In the genomic region with DNA sequence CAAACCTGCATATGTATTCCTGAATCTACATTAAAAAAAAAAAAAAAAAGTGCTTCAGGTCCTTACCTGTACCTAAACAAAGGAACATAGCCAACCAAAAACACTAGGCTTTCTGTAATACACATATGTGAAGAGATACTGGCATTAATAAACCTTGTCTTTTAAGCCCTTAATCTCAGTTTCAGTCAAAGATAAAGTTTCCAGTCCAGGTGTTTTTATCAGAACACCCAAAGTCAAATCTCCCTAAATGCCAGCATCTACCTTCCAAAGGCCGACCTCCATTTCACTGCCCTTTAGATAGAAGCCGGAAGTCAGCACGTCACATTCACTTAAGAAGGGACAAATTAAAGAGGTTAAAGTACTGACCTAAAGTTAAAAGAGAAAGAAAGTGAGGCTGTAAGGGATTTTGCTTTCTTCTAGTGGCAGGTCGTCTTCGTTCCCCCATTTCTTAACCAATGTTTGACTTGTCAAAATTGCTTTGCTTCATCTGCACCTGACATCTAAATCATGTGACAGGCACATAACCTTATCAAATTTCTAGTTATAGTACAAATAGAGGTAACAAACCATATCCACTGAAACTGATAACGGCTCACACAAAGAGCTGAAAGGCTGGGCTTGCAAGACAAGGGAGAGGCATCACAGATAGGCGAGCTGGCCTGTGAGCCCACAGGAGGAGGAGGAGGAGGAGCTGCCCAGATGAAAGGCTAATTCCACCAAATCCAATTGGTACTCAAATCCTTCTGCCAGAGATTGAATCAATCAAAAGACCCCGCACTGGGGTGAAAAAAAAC, we compare ENCODE assay signal across 15 cellular contexts.
A peak's percentile ranks its signal among the peaks of the same experiment; 100 is the strongest.
DNase-seq lines count a peak whose midpoint lies in the region; ATAC-seq and TF ChIP-seq lines count a peak whose summit lies in the region.
"Had no signal": no experiment of that assay in that cellular context is flagged by ENCODE, and none has a peak within 500 bp of the region (broad histone marks: within the 10 kb centered on the region; RNA-seq: fewer than 3 reads in every experiment).

No MANE protein-coding gene starts in this region.

- H3K4me2 ChIP-seq in MM.1S (ENCODE audit: low read depth, low read length), result peak overlapping the region; percentile 64
- H3K4me2 ChIP-seq in mesendoderm (ENCODE audit: low read length), result no peak overlapping the region
- H3K4me2 ChIP-seq: PC-9 had no signal

- TF ChIP-seq EP300 in ovary (IDR thresholded peaks at IDR 0.05), result no peak

- H3K27ac Mint-ChIP-seq in Caco-2 (ENCODE audit: unreplicated experiment) (peak overlapping the region; percentile 15), WTC11 (peak overlapping the region; percentile 37; the same call in 1 of the 2 replicates)

- TF ChIP-seq CTCF in Caco-2 (IDR thresholded peaks at IDR 0.05; ENCODE audit: insufficient read depth in 1 of 2, low read depth in 1 of 2, low read length in 1 of 2, severe bottlenecking in 1 of 2, unreplicated experiment in 1 of 2) (no peak), MM.1S (IDR thresholded peaks at IDR 0.05; ENCODE audit: low read length) (no peak), WTC11 (IDR thresholded peaks at IDR 0.05) (no peak), ovary (IDR thresholded peaks at IDR 0.05) (no peak), omental fat pad (IDR thresholded peaks at IDR 0.05) (no peak)

- H3K36me3 ChIP-seq in Caco-2 (ENCODE audit: control insufficient read depth, insufficient read depth, low read length), result no peaks in the 10 kb centered on the region
- H3K36me3 ChIP-seq in MM.1S (replicated peaks; ENCODE audit: insufficient read depth, low read length), result no peaks in the 10 kb centered on the region
- H3K36me3 ChIP-seq in mesendoderm (ENCODE audit: control insufficient read depth, insufficient read depth, low read length), result no peaks in the 10 kb centered on the region
- no peaks in the 10 kb centered on the region for H3K36me3 ChIP-seq in ovary

- H2AK5ac ChIP-seq in mesendoderm (ENCODE audit: low read length), result no peak overlapping the region

- peak; percentile 48; the same call in 1 of the 2 replicates for ATAC-seq in WTC11
- ATAC-seq in HG02970 (IDR thresholded peaks at IDR 0.05; ENCODE audit: low FRiP score, unreplicated experiment), result no peak
- no peak for ATAC-seq in omental fat pad (ENCODE audit: low FRiP score)
- ATAC-seq: GM12878 had no signal

- H3K4me3 ChIP-seq in Caco-2 (ENCODE audit: low read depth, low read length) (no peak overlapping the region), MM.1S (ENCODE audit: low read length) (peak overlapping the region; percentile 33; the same call in 1 of the 2 replicates), mesendoderm (ENCODE audit: low read length) (no peak overlapping the region), ovary (no peak overlapping the region)
- H3K4me3 ChIP-seq: GM12878, PC-9 had no signal

- H3K4me1 Mint-ChIP-seq in Caco-2 (ENCODE audit: low read depth, unreplicated experiment), result peaks cover 17% of the 10 kb centered on the region
- H3K4me1 Mint-ChIP-seq in WTC11, result 0 out of 2 replicates have a peak, but pooled peaks cover 3% of the 10 kb centered on the region

- no peak overlapping the region for H4K8ac ChIP-seq in mesendoderm (ENCODE audit: low read depth, low read length)

- H2BK120ac ChIP-seq in mesendoderm (ENCODE audit: low read depth, low read length), result no peak overlapping the region

- no peak overlapping the region for H3K18ac ChIP-seq in mesendoderm (ENCODE audit: low read length)

- no peaks in the 10 kb centered on the region for H3K9me2 ChIP-seq in MM.1S (replicated peaks; ENCODE audit: insufficient read depth, low read length)

- DNase-seq in Caco-2 (peak; percentile 71 to 76), MM.1S (peak; percentile 81), WTC11 (ENCODE audit: low spot score) (no peak), mesendoderm (peak; percentile 77), ovary (no peak), NCI-H345 (lab: John Stamatoyannopoulos, UW) (no peak), omental fat pad (ENCODE audit: low spot score) (no peak)
- DNase-seq: KBM-7, NCI-H1092, NCI-H1694 treated with DMSO at 0.1 percent for 48 hours, NCI-H2171, NCI-H524, PC-9 had no signal

- peak overlapping the region; percentile 64 for H3K4me3 Mint-ChIP-seq in Caco-2 (ENCODE audit: unreplicated experiment)
- H3K4me3 Mint-ChIP-seq in WTC11, result no peak overlapping the region

- no CpG with 5 or more reads among the region's 8 CpGs for WGBS in mesendoderm (ENCODE audit: extremely low coverage, insufficient coverage, low lambda C conversion rate)
- WGBS in ovary, 3 donors, result 76 to 87% (median 87%) methylated on average over 8 of the region's 8 CpGs

- intact Hi-C loops in Caco-2 (cut with micrococcal nuclease; ENCODE audit: unreplicated experiment), result no loop called here
- intact Hi-C loops in ovary (cut with DNase I), result no loop called here

- H4K5ac ChIP-seq in mesendoderm (ENCODE audit: low read length), result no peak overlapping the region

- H3K9me3 ChIP-seq in Caco-2 (0 out of 2 replicates have a peak, but pooled peaks cover 2% of the 10 kb centered on the region), MM.1S (replicated peaks; ENCODE audit: insufficient read depth, low read length) (no peaks in the 10 kb centered on the region), ovary (no peaks in the 10 kb centered on the region)

- H3K9me3 Mint-ChIP-seq in Caco-2 (ENCODE audit: unreplicated experiment) (no peaks in the 10 kb centered on the region), WTC11 (peaks cover 12% of the 10 kb centered on the region)

- H3K56ac ChIP-seq in mesendoderm (ENCODE audit: low read length), result no peak overlapping the region

- H3K79me2 ChIP-seq in MM.1S (ENCODE audit: low read length) (no peaks in the 10 kb centered on the region), mesendoderm (ENCODE audit: control insufficient read depth, insufficient read depth, low read length) (no peaks in the 10 kb centered on the region)

- H2BK15ac ChIP-seq in mesendoderm (replicated peaks; ENCODE audit: low read depth), result no peak overlapping the region

- no peaks in the 10 kb centered on the region for H3K27me3 ChIP-seq in Caco-2 (replicated peaks; ENCODE audit: control insufficient read depth, insufficient read depth, low read length)
- H3K27me3 ChIP-seq in MM.1S (replicated peaks; ENCODE audit: insufficient read depth, low read length), result no peaks in the 10 kb centered on the region
- H3K27me3 ChIP-seq in mesendoderm (ENCODE audit: insufficient read depth, low read length, poor library complexity), result no peaks in the 10 kb centered on the region
- H3K27me3 ChIP-seq in ovary, result no peaks in the 10 kb centered on the region

- no peak for TF ChIP-seq POLR2A in ovary (IDR thresholded peaks at IDR 0.05)

- H3K23ac ChIP-seq in mesendoderm (ENCODE audit: low read length), result no peak overlapping the region

- H3K27ac ChIP-seq in MM.1S (ENCODE audit: low read length) (peak overlapping the region; percentile 91), mesendoderm (ENCODE audit: low read depth, low read length) (peak overlapping the region; percentile 67), ovary (no peak overlapping the region)
- H3K27ac ChIP-seq: PC-9 had no signal

- H3K9ac ChIP-seq in MM.1S (ENCODE audit: low read length), result peak overlapping the region; percentile 60
- H3K9ac ChIP-seq in mesendoderm (ENCODE audit: low read length), result no peak overlapping the region

- peaks cover 35% of the 10 kb centered on the region for H3F3A ChIP-seq in MM.1S (ENCODE audit: insufficient read depth, low read length)

- peak overlapping the region; percentile 55 for H2AFZ ChIP-seq in MM.1S (ENCODE audit: low read length)
- H2AFZ ChIP-seq: PC-9 had no signal

- TSS peak; percentile 47 for BruUV-seq in Caco-2 (replicated peaks; lab: Mats Ljungman, UMichigan)

- no peak overlapping the region for H3K4ac ChIP-seq in mesendoderm (ENCODE audit: low read depth, low read length)

- CTCF ChIA-PET in Caco-2 (lab: Charles Lee) (no interaction called here), WTC11 (lab: Charles Lee) (interaction anchor here (0.7 kb wide), 1 partner anchor 17 kb away, joined by 3 read pairs; no protein-coding TSS in a partner anchor)

- H4K20me1 ChIP-seq in MM.1S (ENCODE audit: insufficient read depth, low read length), result no peaks in the 10 kb centered on the region

- H3K4me1 ChIP-seq in Caco-2, result peaks cover 16% of the 10 kb centered on the region
- H3K4me1 ChIP-seq in MM.1S (ENCODE audit: low read length), result peaks cover 40% of the 10 kb centered on the region
- peaks cover 2% of the 10 kb centered on the region for H3K4me1 ChIP-seq in mesendoderm (ENCODE audit: control insufficient read depth, low read depth, low read length)
- H3K4me1 ChIP-seq in ovary (ENCODE audit: insufficient read depth), result no peaks in the 10 kb centered on the region

- H3K79me1 ChIP-seq in mesendoderm (ENCODE audit: low read length), result no peaks in the 10 kb centered on the region

- no peaks in the 10 kb centered on the region for H3K27me3 Mint-ChIP-seq in Caco-2 (ENCODE audit: insufficient read depth, unreplicated experiment)
- no peaks in the 10 kb centered on the region for H3K27me3 Mint-ChIP-seq in WTC11 (ENCODE audit: low read depth)

- POLR2A ChIA-PET in Caco-2 (lab: Charles Lee), result no interaction called here
- POLR2A ChIA-PET in WTC11 (lab: Charles Lee), result no interaction called here

- no peak overlapping the region for H2BK5ac ChIP-seq in mesendoderm (ENCODE audit: low read length)

- H3K36me3 Mint-ChIP-seq in Caco-2 (ENCODE audit: insufficient read depth, unreplicated experiment) (no peaks in the 10 kb centered on the region), WTC11 (no peaks in the 10 kb centered on the region)

TF ChIP-seq in WTC11, 78 proteins besides CTCF, POLR2A, EP300 and RAD21 (continues in another document):
- TF ChIP-seq MYBL2 (CRISPR knock-in tag; IDR thresholded peaks at IDR 0.05) (no peak), ETV6 (CRISPR knock-in tag; IDR thresholded peaks at IDR 0.05) (no peak)

Comparison
In these comparisons a context has a peak if more than half of its experiments do, and no peak if none do; other contexts are left out.
1. DNase-seq: peak in Caco-2 (2 of 2), MM.1S (single experiment) and mesendoderm (single experiment); none in WTC11 (single experiment), ovary (0 of 5), NCI-H345 (single experiment) and omental fat pad (single experiment).
2. H3K27ac ChIP-seq: peak in MM.1S (single experiment) and mesendoderm (single experiment); none in ovary (0 of 2).